16 cellular contexts compared by ENCODE assay signal in the genomic region with DNA sequence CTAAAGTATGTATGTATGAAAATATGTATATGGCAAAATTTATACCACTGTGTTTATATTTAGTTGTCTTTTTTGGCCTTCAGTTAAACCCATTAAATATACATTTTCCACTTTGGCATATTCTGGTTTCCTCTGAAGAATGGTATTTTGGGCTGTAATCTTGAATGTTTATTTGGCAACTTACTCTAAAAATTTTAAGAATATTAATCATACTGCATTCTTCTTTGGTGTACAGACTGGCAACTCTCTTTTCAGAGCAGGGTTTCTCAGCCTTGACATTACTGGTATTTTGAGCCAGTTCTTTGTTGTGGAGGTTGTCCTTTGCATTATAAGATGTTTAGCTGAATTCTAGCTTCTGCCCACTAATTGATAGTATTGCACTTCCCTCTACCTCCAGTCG. TPM values are rescaled to one million over a fixed set of nuclear protein-coding genes. Genes with fewer than 3 reads are reported as not detected.
A peak's percentile ranks its signal among the peaks of the same experiment; 100 is the strongest.
DNase-seq lines count a peak whose midpoint lies in the region; ATAC-seq and TF ChIP-seq lines count a peak whose summit lies in the region.
"Had no signal": no experiment of that assay in that cellular context is flagged by ENCODE, and none has a peak within 500 bp of the region (broad histone marks: within the 10 kb centered on the region; RNA-seq: fewer than 3 reads in every experiment).

No MANE protein-coding gene starts in this region.

- H3K36me3 Mint-ChIP-seq in chondrocyte (ENCODE audit: low read depth), result peaks cover 2% of the 10 kb centered on the region
- H3K36me3 Mint-ChIP-seq: CD4-positive, CD25-positive, alpha-beta regulatory T cell had no signal

- H3K27ac Mint-ChIP-seq in chondrocyte (ENCODE audit: unreplicated experiment), result peak overlapping the region; percentile 27
- H3K27ac Mint-ChIP-seq: CD4-positive, CD25-positive, alpha-beta regulatory T cell had no signal

- peaks cover 4% of the 10 kb centered on the region for H3K9me3 Mint-ChIP-seq in chondrocyte (ENCODE audit: low read depth)

- CTCF ChIA-PET in IMR-90 (lab: Yijun Ruan, JAX), result interaction anchor here (1.2 kb wide), 2 partner anchors 28 to 99 kb away, joined by 4 read pairs; a partner anchor contains a TSS

- H2BK5ac ChIP-seq in IMR-90 (ENCODE audit: low read depth, low read length, poor library complexity, severe bottlenecking), result peak overlapping the region; percentile 88

- intact Hi-C loops in IMR-90 (cut with micrococcal nuclease), result no loop called here

- no peaks in the 10 kb centered on the region for H4K20me1 ChIP-seq in IMR-90 (ENCODE audit: insufficient read depth, low read length)

- POLR2A ChIA-PET in IMR-90 (lab: Charles Lee; ENCODE audit: unreplicated experiment), result no interaction called here

- TF ChIP-seq CTCF in AG10803 (conservative IDR thresholded peaks at IDR 0.05; ENCODE audit: low read length) (no peak), IMR-90 (conservative IDR thresholded peaks at IDR 0.05; ENCODE audit: low read depth, low read length) (no peak), chondrocyte (IDR thresholded peaks at IDR 0.05) (no peak), coronary artery (IDR thresholded peaks at IDR 0.05) (no peak)

- no peak overlapping the region for H2AFZ ChIP-seq in IMR-90 (replicated peaks; ENCODE audit: low read length, poor library complexity)

- H3K14ac ChIP-seq in IMR-90 (replicated peaks; ENCODE audit: low read depth, low read length), result peak overlapping the region; percentile 88

- H3K27me3 Mint-ChIP-seq in chondrocyte (ENCODE audit: low read depth), result no peaks in the 10 kb centered on the region

- H3K9me1 ChIP-seq in IMR-90 (ENCODE audit: insufficient read depth, low read length), result peaks cover 3% of the 10 kb centered on the region; the same call in 1 of the 2 replicates

- no peaks in the 10 kb centered on the region for H3K27me3 ChIP-seq in IMR-90 (ENCODE audit: control insufficient read depth, insufficient read depth, low read length)

- dilution Hi-C loops in IMR-90 (cut with HindIII; ENCODE audit: low sequenced_read_pairs, unreplicated experiment), result no loop called here

- DNase-seq in AG10803 (ENCODE audit: low read depth) (peak; percentile 49), IMR-90 (no peak), chondrocyte (ENCODE audit: low spot score) (no peak), iris pigment epithelial cell (ENCODE audit: low read depth) (peak; percentile 56), hepatic stellate cell (ENCODE audit: low spot score) (no peak), occipital lobe (lab: John Stamatoyannopoulos, UW) (no peak), substantia nigra (lab: John Stamatoyannopoulos, UW) (no peak), coronary artery (ENCODE audit: low spot score) (no peak)
- DNase-seq: CD4-positive, CD25-positive, alpha-beta regulatory T cell; DMS79 treated with DMSO at 0.1 percent for 48 hours; Kasumi-1; NCI-H1105 treated with DMSO at 0.1 percent for 48 hours; NCI-H187; NCI-H446; NCI-H748 treated with DMSO at 0.1 percent for 48 hours had no signal

- H2AK9ac ChIP-seq in IMR-90 (replicated peaks; ENCODE audit: low read depth, low read length, poor library complexity), result no peak overlapping the region

- no peak for TF ChIP-seq POLR2A in IMR-90 (IDR thresholded peaks at IDR 0.05; ENCODE audit: low read depth, low read length)

- peak overlapping the region; percentile 9; the same call in 1 of the 2 replicates for H3K4ac ChIP-seq in IMR-90 (ENCODE audit: low read depth, low read length)

- no TSS peak for BruUV-seq in IMR-90 (replicated peaks; lab: Mats Ljungman, UMichigan)

- ATAC-seq in IMR-90 (ENCODE audit: low read depth), result peak; percentile 85
- ATAC-seq: Right ventricle myocardium inferior had no signal

- H3K4me3 Mint-ChIP-seq in chondrocyte (ENCODE audit: unreplicated experiment), result no peak overlapping the region
- H3K4me3 Mint-ChIP-seq: CD4-positive, CD25-positive, alpha-beta regulatory T cell had no signal

- peak overlapping the region in 1 of 2 experiments; percentile 85; a peak in 2 of 4 replicates for H4K8ac ChIP-seq in IMR-90 (ENCODE audit: low read depth in 2 of 2, low read length in 2 of 2)

- H2BK20ac ChIP-seq in IMR-90 (ENCODE audit: low read depth, low read length), result peak overlapping the region; percentile 42

- H2BK15ac ChIP-seq in IMR-90 (ENCODE audit: low read depth, low read length), result peak overlapping the region; percentile 69; the same call in 2 of the 3 replicates

- no peak overlapping the region for H2AK5ac ChIP-seq in IMR-90 (ENCODE audit: low read depth, low read length)

- in situ Hi-C loops in IMR-90 (cut with MboI; ENCODE audit: low sequenced_read_pairs), result no loop called here

- H3K56ac ChIP-seq in IMR-90 (ENCODE audit: extremely low read depth, insufficient read depth, low read length), result peak overlapping the region; percentile 34; the same call in 1 of the 2 replicates

- H2BK120ac ChIP-seq in IMR-90 (ENCODE audit: low read depth, low read length), result peak overlapping the region; percentile 90

- H3K9me3 ChIP-seq in IMR-90 (ENCODE audit: control insufficient read depth, insufficient read depth, low read length), result 0 out of 2 replicates have a peak, but pooled peaks cover 3% of the 10 kb centered on the region

- H3K4me3 ChIP-seq in AG10803 (ENCODE audit: low read length) (no peak overlapping the region), IMR-90 (ENCODE audit: insufficient read depth, low read depth, low read length) (no peak overlapping the region), coronary artery (no peak overlapping the region)

- H3K23ac ChIP-seq in IMR-90 (ENCODE audit: low read depth, low read length), result peak overlapping the region; percentile 21; the same call in 1 of the 2 replicates

- H3K4me2 ChIP-seq in IMR-90 (ENCODE audit: low read depth, low read length), result peak overlapping the region; percentile 22; the same call in 1 of the 2 replicates

- peak overlapping the region; percentile 67; the same call in 1 of the 2 replicates for H3K18ac ChIP-seq in IMR-90 (ENCODE audit: low read depth, low read length)

- peak overlapping the region; percentile 42; the same call in 1 of the 2 replicates for H4K5ac ChIP-seq in IMR-90 (ENCODE audit: low read depth, low read length)

- TF ChIP-seq RAD21 in IMR-90 (IDR thresholded peaks at IDR 0.05; ENCODE audit: low read length), result no peak

- H3K79me1 ChIP-seq in IMR-90 (ENCODE audit: low read depth in 1 of 2, low read length in 2 of 2), result no peaks in the 10 kb centered on the region

- peaks cover 4% of the 10 kb centered on the region; the same call in 1 of the 2 replicates for H3K4me1 ChIP-seq in IMR-90 (ENCODE audit: control insufficient read depth, insufficient read depth, low read length)

- H3K36me3 ChIP-seq in IMR-90 (ENCODE audit: control insufficient read depth, insufficient read depth, low read length), result no peaks in the 10 kb centered on the region

- H3K9ac ChIP-seq in IMR-90 (ENCODE audit: low read depth, low read length), result no peak overlapping the region

- H3K27ac ChIP-seq in IMR-90 (ENCODE audit: insufficient read depth, low read length), result no peak overlapping the region
- H3K27ac ChIP-seq in substantia nigra (ENCODE audit: low read depth, low read length, poor library complexity, severe bottlenecking), result no peak overlapping the region
- no peak overlapping the region for H3K27ac ChIP-seq in coronary artery

- H3K4me1 Mint-ChIP-seq in chondrocyte (ENCODE audit: low read depth), result peaks cover 22% of the 10 kb centered on the region
- H3K4me1 Mint-ChIP-seq: CD4-positive, CD25-positive, alpha-beta regulatory T cell had no signal

- H4K91ac ChIP-seq in IMR-90 (ENCODE audit: insufficient read depth, low read depth, low read length), result peak overlapping the region; percentile 27; the same call in 1 of the 2 replicates

- no CpG with 5 or more reads among the region's 1 CpG for WGBS in IMR-90 (ENCODE audit: extremely low coverage in 2 of 2, insufficient read length in 1 of 2), 2 experiments

TF ChIP-seq in IMR-90, 13 proteins besides CTCF, POLR2A, EP300 and RAD21:
- TF ChIP-seq MXI1 (IDR thresholded peaks at IDR 0.05; ENCODE audit: borderline replicate concordance, low read depth, low read length) (no peak), SMC3 (IDR thresholded peaks at IDR 0.05; ENCODE audit: low read depth, low read length) (no peak), MAZ (IDR thresholded peaks at IDR 0.05; ENCODE audit: borderline replicate concordance, low read depth, low read length) (no peak), RCOR1 (IDR thresholded peaks at IDR 0.05; ENCODE audit: insufficient replicate concordance, low read length) (no peak), BHLHE40 (IDR thresholded peaks at IDR 0.05; ENCODE audit: low read depth, low read length) (no peak), MAFK (IDR thresholded peaks at IDR 0.05; ENCODE audit: low read depth, low read length) (no peak), CHD1 (IDR thresholded peaks at IDR 0.05; ENCODE audit: low read depth, low read length) (no peak), FOS (IDR thresholded peaks at IDR 0.05; ENCODE audit: low read depth, low read length) (no peak), NFE2L2 (IDR thresholded peaks at IDR 0.05; ENCODE audit: low read depth, low read length) (no peak), CEBPB (IDR thresholded peaks at IDR 0.05; ENCODE audit: low read depth, low read length) (no peak), RFX5 (IDR thresholded peaks at IDR 0.05; ENCODE audit: low read depth, low read length) (no peak)
- TF ChIP-seq, protein P1, sequence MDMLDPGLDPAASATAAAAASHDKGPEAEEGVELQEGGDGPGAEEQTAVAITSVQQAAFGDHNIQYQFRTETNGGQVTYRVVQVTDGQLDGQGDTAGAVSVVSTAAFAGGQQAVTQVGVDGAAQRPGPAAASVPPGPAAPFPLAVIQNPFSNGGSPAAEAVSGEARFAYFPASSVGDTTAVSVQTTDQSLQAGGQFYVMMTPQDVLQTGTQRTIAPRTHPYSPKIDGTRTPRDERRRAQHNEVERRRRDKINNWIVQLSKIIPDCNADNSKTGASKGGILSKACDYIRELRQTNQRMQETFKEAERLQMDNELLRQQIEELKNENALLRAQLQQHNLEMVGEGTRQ (IDR thresholded peaks at IDR 0.05; ENCODE audit: low read depth, low read length), result no peak
- TF ChIP-seq, protein P2, sequence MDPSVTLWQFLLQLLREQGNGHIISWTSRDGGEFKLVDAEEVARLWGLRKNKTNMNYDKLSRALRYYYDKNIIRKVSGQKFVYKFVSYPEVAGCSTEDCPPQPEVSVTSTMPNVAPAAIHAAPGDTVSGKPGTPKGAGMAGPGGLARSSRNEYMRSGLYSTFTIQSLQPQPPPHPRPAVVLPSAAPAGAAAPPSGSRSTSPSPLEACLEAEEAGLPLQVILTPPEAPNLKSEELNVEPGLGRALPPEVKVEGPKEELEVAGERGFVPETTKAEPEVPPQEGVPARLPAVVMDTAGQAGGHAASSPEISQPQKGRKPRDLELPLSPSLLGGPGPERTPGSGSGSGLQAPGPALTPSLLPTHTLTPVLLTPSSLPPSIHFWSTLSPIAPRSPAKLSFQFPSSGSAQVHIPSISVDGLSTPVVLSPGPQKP (IDR thresholded peaks at IDR 0.05; ENCODE audit: borderline replicate concordance, low read depth, low read length), result no peak
TF ChIP-seq in IMR-90: peak in this region for 0.

RNA-seq across cellular contexts. Expression of a gene that starts 28.0 kb away (rescaled TPM):
- 93.9 and 148 TPM in 2 replicates for total RNA-seq in IMR-90 (2012; rRNA removed)
- polyA plus RNA-seq in IMR-90 (2012; rRNA removed), result 64.8 and 65.1 TPM in 2 replicates
- 37.7 and 114 TPM in 2 replicates for polyA plus RNA-seq in IMR-90 (2012; cell fraction: cytosol; rRNA removed)
- 22.9 and 25.9 TPM in 2 replicates for polyA plus RNA-seq in IMR-90 (2012; cell fraction: nucleus; rRNA removed; ENCODE audit: low replicate concordance)
- 0.38 to 1.8 TPM (median 0.72 TPM) in 3 replicates for total RNA-seq in chondrocyte
- 44.6 TPM for total RNA-seq in occipital lobe
- total RNA-seq: CD4-positive, CD25-positive, alpha-beta regulatory T cell had no signal
- polyA plus RNA-seq: CD4-positive, CD25-positive, alpha-beta regulatory T cell had no signal

Comparison
In these comparisons a context has a peak if more than half of its experiments do, and no peak if none do; other contexts are left out.
1. DNase-seq: peak in AG10803 (single experiment) and iris pigment epithelial cell (single experiment); none in IMR-90 (single experiment), chondrocyte (single experiment), hepatic stellate cell (single experiment), occipital lobe (single experiment), substantia nigra (0 of 49) and coronary artery (single experiment).
2. RNA of a gene that starts 28.0 kb away (total RNA-seq): 93.9 to 148 TPM in IMR-90 and 44.6 TPM in occipital lobe (single experiment); 0.38 to 1.8 TPM in chondrocyte; every median in the first group is over 10 times any median in the second.